ENCODE assay signal across 28 cellular contexts in the genomic region with DNA sequence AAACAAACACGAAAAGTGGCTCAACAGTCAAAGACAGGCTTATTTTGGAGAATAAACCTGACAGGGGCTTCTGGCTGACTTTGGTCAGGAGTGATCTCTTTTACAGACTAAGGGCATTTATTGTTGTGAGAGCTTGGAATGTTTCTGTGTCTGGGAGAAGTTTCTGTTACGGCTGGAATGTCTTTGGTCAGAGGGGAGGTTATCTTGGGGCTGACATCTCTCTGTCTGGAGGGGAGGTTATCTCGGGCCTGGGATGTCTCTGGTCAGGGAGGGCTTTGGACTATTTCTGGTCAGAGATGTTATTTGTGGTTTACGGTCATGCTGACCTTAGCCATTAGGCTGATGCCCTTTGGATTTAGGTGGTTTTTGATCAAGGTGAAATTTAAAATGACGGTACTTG.
"Had no signal": no experiment of that assay in that cellular context is flagged by ENCODE, and none has a peak within 500 bp of the region (broad histone marks: within the 10 kb centered on the region; RNA-seq: fewer than 3 reads in every experiment).

No MANE protein-coding gene starts in this region.

- DNase-seq: activated CD4-positive, alpha-beta memory T cell treated with anti-CD3 and anti-CD28 coated beads for 36 hours; activated CD4-positive, alpha-beta T cell treated with anti-CD3 and anti-CD28 coated beads for 36 hours; activated CD4-positive, alpha-beta T cell treated with anti-CD3 and anti-CD28 coated beads, Interleukin-2, amount 10 ng/mL, durations not matched to agents 24 days and 14 days; activated CD4-positive, CD25-positive, alpha-beta regulatory T cell; activated CD4-positive, CD25-positive, alpha-beta regulatory T cell treated with anti-CD3 and anti-CD28 coated beads, Interleukin-2, amount 50 U/mL, for 72 hours; activated CD8-positive, alpha-beta memory T cell treated with anti-CD3 and anti-CD28 coated beads, Interleukin-2, amount 10 ng/mL, durations not matched to agents 7 days and 5 days; activated CD8-positive, alpha-beta memory T cell treated with anti-CD3 and anti-CD28 coated beads, Interleukin-2, amount 50 U/mL, for 4 hours; activated CD8-positive, alpha-beta T cell treated with anti-CD3 and anti-CD28 coated beads, Interleukin-2, amount 10 ng/mL, durations not matched to agents 7 days and 5 days; activated effector memory CD4-positive, alpha-beta T cell treated with anti-CD3 and anti-CD28 coated beads, Interleukin-2, amount 50 U/mL, for 16 hours; activated naive CD4-positive, alpha-beta T cell treated with anti-CD3 and anti-CD28 coated beads for 36 hours; activated naive CD8-positive, alpha-beta T cell treated with anti-CD3 and anti-CD28 coated beads, Interleukin-2, amount 10 ng/mL, durations not matched to agents 7 days and 5 days; activated T-cell treated with anti-CD3 and anti-CD28 coated beads, Interleukin-2, amount 50 U/mL, for 1 hour; activated T-cell treated with anti-CD3 and anti-CD28 coated beads, Interleukin-2, amount 50 U/mL, for 48 hours; amniotic stem cell; anterior cingulate cortex; body of pancreas; caudate nucleus; cortex of kidney; dermis blood vessel endothelial cell; effector CD4-positive, alpha-beta T cell; effector memory CD8-positive, alpha-beta T cell; esophagus squamous epithelium; foreskin melanocyte; SW 1271; T-cell; T1000 had no signal

- H3K36me3 ChIP-seq: esophagus squamous epithelium, gastroesophageal sphincter had no signal

- H3K9me3 ChIP-seq: body of pancreas, gastroesophageal sphincter had no signal

- H3K27ac ChIP-seq: body of pancreas, epithelial cell of prostate, esophagus squamous epithelium, gastroesophageal sphincter had no signal

- H3K27me3 ChIP-seq: body of pancreas, esophagus squamous epithelium, gastroesophageal sphincter had no signal

- H3K4me1 ChIP-seq: body of pancreas, esophagus squamous epithelium, gastroesophageal sphincter had no signal

- H3K4me3 ChIP-seq: body of pancreas, esophagus squamous epithelium, gastroesophageal sphincter had no signal
